8 cellular contexts compared by ENCODE assay signal in genomic region chr17:79513206-79513605, GRCh38.
"Had no signal": no experiment of that assay in that cellular context is flagged by ENCODE, and none has a peak within 500 bp of the region (broad histone marks: within the 10 kb centered on the region; RNA-seq: fewer than 3 reads in every experiment).

No MANE protein-coding gene starts in this region.

- ATAC-seq: HepG2 had no signal

- DNase-seq: IMR-90, KBM-7, KG1 had no signal

- H3K4me3 Mint-ChIP-seq: IgD-negative memory B cell had no signal

- H3K27ac ChIP-seq: HL-60 had no signal

- FAIRE-seq: HepG2, HTR-8/SVneo, K562 had no signal

- H3K27ac Mint-ChIP-seq: IgD-negative memory B cell had no signal

- H3K4me3 ChIP-seq: K562 had no signal
